In the genomic region with DNA sequence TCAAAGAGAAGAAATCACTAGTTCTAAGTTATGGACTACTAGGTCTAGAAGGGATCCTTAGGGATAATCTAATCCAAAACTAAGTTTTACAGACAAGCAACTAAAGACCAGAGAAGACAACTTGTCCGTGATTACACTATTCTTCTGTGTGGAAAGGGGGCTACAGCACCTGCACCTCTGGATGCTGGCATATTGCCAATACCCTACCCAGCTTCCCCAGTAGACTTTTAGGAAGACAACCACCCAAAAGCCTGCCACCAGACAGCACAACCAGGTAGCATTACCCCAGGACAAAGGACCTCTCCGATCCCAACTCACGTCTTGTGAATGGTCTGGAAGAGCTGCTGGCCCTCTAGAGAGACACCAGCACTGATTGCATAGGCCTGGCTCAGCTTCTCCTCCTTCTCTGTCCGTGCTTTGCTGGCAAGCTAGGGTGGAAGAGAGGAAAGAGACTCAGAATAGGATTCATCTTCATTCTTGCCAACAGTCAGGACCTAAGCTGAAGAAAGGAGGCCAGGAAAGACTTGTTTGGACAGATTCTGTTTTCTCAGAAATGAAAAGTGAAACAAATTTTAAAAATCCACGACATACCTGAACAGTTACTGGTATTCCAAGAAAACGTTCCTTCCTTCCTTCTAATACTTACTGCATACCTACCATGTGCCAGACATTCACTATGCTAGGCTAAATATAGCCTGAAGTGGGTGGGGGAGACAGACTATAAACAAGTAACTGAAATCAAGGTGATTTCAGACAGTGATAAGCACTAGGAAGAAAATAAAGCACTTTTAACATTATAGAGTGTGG, we compare ENCODE assay signal across 14 cellular contexts. TPM values are rescaled to one million over a fixed set of nuclear protein-coding genes. Genes with fewer than 3 reads are reported as not detected.
DNase-seq lines count a peak whose midpoint lies in the region; ATAC-seq and TF ChIP-seq lines count a peak whose summit lies in the region.
"Had no signal": no experiment of that assay in that cellular context is flagged by ENCODE, and none has a peak within 500 bp of the region (broad histone marks: within the 10 kb centered on the region; RNA-seq: fewer than 3 reads in every experiment).

No MANE protein-coding gene starts in this region.

- no peaks in the 10 kb centered on the region for H3K27me3 ChIP-seq in skeletal muscle tissue (ENCODE audit: control insufficient read depth in 3 of 3, insufficient read depth in 3 of 3, low read length in 3 of 3)
- H3K27me3 ChIP-seq: body of pancreas had no signal

- peak; percentile 48 for ATAC-seq in left ventricle myocardium superior
- ATAC-seq in natural killer cell treated with Interleukin-12 subunit alpha and Interleukin-12 subunit beta and Interleukin-15 and Interleukin-18, amount 100 ng/mL, for 72 hours = no peak
- ATAC-seq: body of pancreas had no signal

- DNase-seq in T-helper 1 cell (no peak), astrocyte of the spinal cord (ENCODE audit: low read depth, low spot score) (peak; percentile 11), left ventricle myocardium superior (no peak), NCI-H187 treated with DMSO at 0.1 percent for 48 hours (lab: John Stamatoyannopoulos, UW) (no peak), NCI-H2196 (lab: John Stamatoyannopoulos, UW; ENCODE audit: unreplicated experiment) (no peak)
- no peak for DNase-seq in natural killer cell treated with Interleukin-12 subunit alpha and Interleukin-12 subunit beta and Interleukin-15 and Interleukin-18, amount 100 ng/mL, for 72 hours (ENCODE audit: low spot score)
- DNase-seq: 8988T, body of pancreas, islet precursor cell, NCI-H187, T1000 had no signal

- TF ChIP-seq CTCF in astrocyte of the spinal cord (IDR thresholded peaks at IDR 0.05; ENCODE audit: low read depth, low read length) = no peak

- H3K9me3 ChIP-seq in skeletal muscle tissue (ENCODE audit: control insufficient read depth in 3 of 3, low read length in 3 of 3) = no peaks in the 10 kb centered on the region
- H3K9me3 ChIP-seq: body of pancreas had no signal

- peaks cover 18% of the 10 kb centered on the region for H3K4me1 Mint-ChIP-seq in T-helper 1 cell treated with Interleukin-12 subunit alpha and Interleukin-12 subunit beta and Interleukin-4 antibody, amounts not matched to agents 30 μg/mL and 1 μg/mL, for 36 hours (ENCODE audit: low read depth)
- peaks cover 14 to 18% of the 10 kb centered on the region in 2 donors for H3K4me1 Mint-ChIP-seq in natural killer cell treated with Interleukin-12 subunit alpha and Interleukin-12 subunit beta and Interleukin-15 and Interleukin-18, amount 100 ng/mL, for 72 hours (ENCODE audit: low read depth in 2 of 2)

- no peaks in the 10 kb centered on the region for H3K27me3 Mint-ChIP-seq in T-helper 1 cell treated with Interleukin-12 subunit alpha and Interleukin-12 subunit beta and Interleukin-4 antibody, amounts not matched to agents 30 μg/mL and 1 μg/mL, for 36 hours (ENCODE audit: low read depth)
- no peaks in the 10 kb centered on the region for H3K27me3 Mint-ChIP-seq in natural killer cell treated with Interleukin-12 subunit alpha and Interleukin-12 subunit beta and Interleukin-15 and Interleukin-18, amount 100 ng/mL, for 72 hours
- H3K27me3 Mint-ChIP-seq: IgD-negative memory B cell had no signal

- H3K4me3 Mint-ChIP-seq in T-helper 1 cell treated with Interleukin-12 subunit alpha and Interleukin-12 subunit beta and Interleukin-4 antibody, amounts not matched to agents 30 μg/mL and 1 μg/mL, for 36 hours = peak overlapping the region; percentile 10
- no peak overlapping the region for H3K4me3 Mint-ChIP-seq in natural killer cell treated with Interleukin-12 subunit alpha and Interleukin-12 subunit beta and Interleukin-15 and Interleukin-18, amount 100 ng/mL, for 72 hours
- H3K4me3 Mint-ChIP-seq: IgD-negative memory B cell had no signal

- peak overlapping the region; percentile 71 for H3K27ac ChIP-seq in skeletal muscle tissue (ENCODE audit: low read depth, low read length)

- no peaks in the 10 kb centered on the region for H3K9me3 Mint-ChIP-seq in T-helper 1 cell treated with Interleukin-12 subunit alpha and Interleukin-12 subunit beta and Interleukin-4 antibody, amounts not matched to agents 30 μg/mL and 1 μg/mL, for 36 hours
- H3K9me3 Mint-ChIP-seq in natural killer cell treated with Interleukin-12 subunit alpha and Interleukin-12 subunit beta and Interleukin-15 and Interleukin-18, amount 100 ng/mL, for 72 hours = no peaks in the 10 kb centered on the region
- H3K9me3 Mint-ChIP-seq: IgD-negative memory B cell had no signal

- peak overlapping the region; percentile 81 for H3K27ac Mint-ChIP-seq in T-helper 1 cell treated with Interleukin-12 subunit alpha and Interleukin-12 subunit beta and Interleukin-4 antibody, amounts not matched to agents 30 μg/mL and 1 μg/mL, for 36 hours
- no peak overlapping the region for H3K27ac Mint-ChIP-seq in natural killer cell treated with Interleukin-12 subunit alpha and Interleukin-12 subunit beta and Interleukin-15 and Interleukin-18, amount 100 ng/mL, for 72 hours
- H3K27ac Mint-ChIP-seq: IgD-negative memory B cell had no signal

- H3K4me3 ChIP-seq in astrocyte of the spinal cord (ENCODE audit: low read depth, low read length) (no peak overlapping the region), skeletal muscle tissue (ENCODE audit: low read length in 3 of 3) (peak overlapping the region in 2 of 3 donors; percentile 29 to 30)
- H3K4me3 ChIP-seq: body of pancreas had no signal

- intact Hi-C loops in left ventricle myocardium superior (cut with micrococcal nuclease) = no loop called here

- H3K36me3 Mint-ChIP-seq in T-helper 1 cell treated with Interleukin-12 subunit alpha and Interleukin-12 subunit beta and Interleukin-4 antibody, amounts not matched to agents 30 μg/mL and 1 μg/mL, for 36 hours (ENCODE audit: low read depth) = peaks cover 22% of the 10 kb centered on the region
- peaks cover 9% of the 10 kb centered on the region for H3K36me3 Mint-ChIP-seq in natural killer cell treated with Interleukin-12 subunit alpha and Interleukin-12 subunit beta and Interleukin-15 and Interleukin-18, amount 100 ng/mL, for 72 hours

- in situ Hi-C loops in astrocyte of the spinal cord (cut with HindIII; ENCODE audit: low sequenced_read_pairs) = no loop called here

- H3K36me3 ChIP-seq in skeletal muscle tissue (ENCODE audit: control insufficient read depth in 3 of 3, insufficient read depth in 3 of 3, low read length in 3 of 3) = peaks cover 16 to 18% (median 18%) of the 10 kb centered on the region in 3 donors

- peaks cover 20 to 40% (median 29%) of the 10 kb centered on the region in 3 donors for H3K4me1 ChIP-seq in skeletal muscle tissue (ENCODE audit: control insufficient read depth in 3 of 3, insufficient read depth in 3 of 3, low read length in 3 of 3)

- H3K9ac ChIP-seq in skeletal muscle tissue (ENCODE audit: low read depth in 1 of 3, low read length in 3 of 3) = peak overlapping the region in 2 of 3 donors; percentile 53 to 66

RNA-seq across cellular contexts. Expression of gene TMEM101, which starts 25.3 kb away (rescaled TPM):
- 20.7 TPM for total RNA-seq in left ventricle myocardium superior
- 67.3 TPM for total RNA-seq in skeletal muscle tissue
- 10 to 100 TPM; 32.5 TPM for total RNA-seq in natural killer cell treated with Interleukin-12 subunit alpha and Interleukin-12 subunit beta and Interleukin-15 and Interleukin-18, amount 100 ng/mL, for 72 hours

RNA-seq across cellular contexts. Expression of gene LSM12, which starts 26.4 kb away (rescaled TPM):
- total RNA-seq in left ventricle myocardium superior (58.2 TPM), skeletal muscle tissue (13.6 TPM)
- 10 to 100 TPM; 68.6 to 70.0 TPM for total RNA-seq in natural killer cell treated with Interleukin-12 subunit alpha and Interleukin-12 subunit beta and Interleukin-15 and Interleukin-18, amount 100 ng/mL, for 72 hours

RNA-seq across cellular contexts. Expression of gene G6PC3, which starts 30.5 kb away (rescaled TPM):
- total RNA-seq in left ventricle myocardium superior = 26.3 TPM
- total RNA-seq in skeletal muscle tissue = 13.0 TPM
- 10 to 100 TPM; 24.6 to 26.8 TPM for total RNA-seq in natural killer cell treated with Interleukin-12 subunit alpha and Interleukin-12 subunit beta and Interleukin-15 and Interleukin-18, amount 100 ng/mL, for 72 hours

RNA-seq across cellular contexts. Expression of gene NAGS, which starts 35.6 kb away (rescaled TPM):
- total RNA-seq in left ventricle myocardium superior = 0.57 TPM
- under 0.01 TPM for total RNA-seq in skeletal muscle tissue
- 1 to 10 TPM in 1 of 2 donors, under 1 TPM in 1; 0.70 to 1.9 TPM for total RNA-seq in natural killer cell treated with Interleukin-12 subunit alpha and Interleukin-12 subunit beta and Interleukin-15 and Interleukin-18, amount 100 ng/mL, for 72 hours
